Comparison of ENCODE assay signal across 18 cellular contexts in genomic region chr22:44392446-44392921, GRCh38.
DNase-seq lines count a peak whose midpoint lies in the region; ATAC-seq and TF ChIP-seq lines count a peak whose summit lies in the region.
"Had no signal": no experiment of that assay in that cellular context is flagged by ENCODE, and none has a peak within 500 bp of the region (broad histone marks: within the 10 kb centered on the region; RNA-seq: fewer than 3 reads in every experiment).

No MANE protein-coding gene starts in this region.

- intact Hi-C loops in posterior vena cava (cut with DNase I), result no loop called here

- no peak overlapping the region for H3K4me2 ChIP-seq in GM23338

- H3K4me3 ChIP-seq in epithelial cell of esophagus (ENCODE audit: low read length) (no peak overlapping the region), GM23338 (no peak overlapping the region)
- H3K4me3 ChIP-seq: adrenal gland, MG63 had no signal

- no peaks in the 10 kb centered on the region for H3K36me3 Mint-ChIP-seq in GM23338 (ENCODE audit: low read depth)
- H3K36me3 Mint-ChIP-seq: naive B cell had no signal

- no peaks in the 10 kb centered on the region for H4K20me1 ChIP-seq in GM23338 (replicated peaks; ENCODE audit: insufficient read depth)

- H3K9me3 Mint-ChIP-seq in GM23338, result no peaks in the 10 kb centered on the region; the same call in 2 of the 3 replicates
- H3K9me3 Mint-ChIP-seq: activated CD4-positive, alpha-beta memory T cell treated with anti-CD3 and anti-CD28 coated beads, Interleukin-2, amount 10 ng/mL, durations not matched to agents 7 days and 5 days; activated T-cell treated with anti-CD3 and anti-CD28 coated beads, Interleukin-2, amount 50 U/mL, for 72 hours; HFFc6; naive B cell had no signal

- H3K27ac ChIP-seq in GM23338 (ENCODE audit: low read depth), result no peak overlapping the region
- H3K27ac ChIP-seq: adrenal gland had no signal

- H3K27me3 ChIP-seq in GM23338 (ENCODE audit: insufficient read depth), result no peaks in the 10 kb centered on the region
- H3K27me3 ChIP-seq: adrenal gland, MG63 had no signal

- H3K9me2 ChIP-seq in GM23338 (ENCODE audit: insufficient read depth), result no peaks in the 10 kb centered on the region

- peaks cover 6% of the 10 kb centered on the region for H3K27me3 Mint-ChIP-seq in GM23338 (ENCODE audit: insufficient read depth, low read depth, poor library complexity)
- H3K27me3 Mint-ChIP-seq: activated CD4-positive, alpha-beta memory T cell treated with anti-CD3 and anti-CD28 coated beads, Interleukin-2, amount 10 ng/mL, durations not matched to agents 7 days and 5 days had no signal

- H3K36me3 ChIP-seq in GM23338 (ENCODE audit: insufficient read depth), result no peaks in the 10 kb centered on the region
- H3K36me3 ChIP-seq: adrenal gland, MG63 had no signal

- in situ Hi-C loops in Caki2 (cut with HindIII; ENCODE audit: low pct_unique_long_range_greater_than_20kb, low sequenced_read_pairs), result no loop called here

- no peaks in the 10 kb centered on the region for H3K4me1 ChIP-seq in GM23338 (ENCODE audit: insufficient read depth)
- H3K4me1 ChIP-seq: adrenal gland had no signal

- no peak overlapping the region for H3K4me3 Mint-ChIP-seq in GM23338
- H3K4me3 Mint-ChIP-seq: activated CD4-positive, alpha-beta memory T cell treated with anti-CD3 and anti-CD28 coated beads, Interleukin-2, amount 10 ng/mL, durations not matched to agents 7 days and 5 days; activated T-cell treated with anti-CD3 and anti-CD28 coated beads, Interleukin-2, amount 50 U/mL, for 72 hours; HFFc6; naive B cell had no signal

- DNase-seq in Caki2 (ENCODE audit: low read depth), result peak; percentile 38
- DNase-seq in NCI-H69 (lab: John Stamatoyannopoulos, UW), result peak; percentile 51
- peak; percentile 96 for DNase-seq in epithelial cell of esophagus (ENCODE audit: low read depth)
- DNase-seq in posterior vena cava (ENCODE audit: low spot score), result peak; percentile 44
- no peak for DNase-seq in NCI-H2171 (lab: John Stamatoyannopoulos, UW)
- DNase-seq in GM23338 (ENCODE audit: low spot score), result no peak
- DNase-seq: activated CD4-positive, alpha-beta memory T cell treated with anti-CD3 and anti-CD28 coated beads, Interleukin-2, amount 10 ng/mL, durations not matched to agents 7 days and 5 days; activated T-cell treated with anti-CD3 and anti-CD28 coated beads, Interleukin-2, amount 50 U/mL, for 72 hours; cerebellar nuclear complex; foreskin melanocyte; GF-D8; HFFc6; MG63; naive B cell; NCI-H2029 treated with DMSO at 0.1 percent for 48 hours; NCI-H524 treated with DMSO at 0.1 percent for 48 hours had no signal

- no peak overlapping the region for H2AFZ ChIP-seq in GM23338

- no peak overlapping the region for H3K27ac Mint-ChIP-seq in GM23338
- H3K27ac Mint-ChIP-seq: activated CD4-positive, alpha-beta memory T cell treated with anti-CD3 and anti-CD28 coated beads, Interleukin-2, amount 10 ng/mL, durations not matched to agents 7 days and 5 days; activated T-cell treated with anti-CD3 and anti-CD28 coated beads, Interleukin-2, amount 50 U/mL, for 72 hours; HFFc6; naive B cell had no signal

- no peaks in the 10 kb centered on the region for H3F3A ChIP-seq in GM23338 (replicated peaks; ENCODE audit: low read depth)

- no peaks in the 10 kb centered on the region for H3K79me2 ChIP-seq in GM23338 (replicated peaks; ENCODE audit: insufficient read depth)

- ATAC-seq in GM19351 (IDR thresholded peaks at IDR 0.05; ENCODE audit: unreplicated experiment) (no peak), GM23338 (no peak)
- ATAC-seq: activated T-cell treated with anti-CD3 and anti-CD28 coated beads, Interleukin-2, amount 50 U/mL, for 72 hours had no signal

- TF ChIP-seq CTCF in epithelial cell of esophagus (IDR thresholded peaks at IDR 0.05; ENCODE audit: insufficient read depth, low read depth, low read length, missing control alignments) (no peak), GM23338 (conservative IDR thresholded peaks at IDR 0.05; ENCODE audit: low read depth in 2 of 2) (no peak)

- peaks cover 8% of the 10 kb centered on the region for H3K4me1 Mint-ChIP-seq in GM23338
- H3K4me1 Mint-ChIP-seq: activated CD4-positive, alpha-beta memory T cell treated with anti-CD3 and anti-CD28 coated beads, Interleukin-2, amount 10 ng/mL, durations not matched to agents 7 days and 5 days; naive B cell had no signal

TF ChIP-seq in GM23338, 12 proteins besides CTCF, POLR2A, EP300 and RAD21 (continues in another document):
- TF ChIP-seq REST (IDR thresholded peaks at IDR 0.05; ENCODE audit: unreplicated experiment) (no peak), ZNF331 (CRISPR knock-in tag; IDR thresholded peaks at IDR 0.05; ENCODE audit: low read depth) (no peak), EZH2 (IDR thresholded peaks at IDR 0.05; ENCODE audit: low read depth, unreplicated experiment) (no peak), EZH2phosphoT487 (IDR thresholded peaks at IDR 0.05; ENCODE audit: unreplicated experiment) (no peak), ZNF114 (CRISPR knock-in tag; IDR thresholded peaks at IDR 0.05) (no peak), CREB1 (CRISPR knock-in tag; IDR thresholded peaks at IDR 0.05; ENCODE audit: low read depth) (no peak), POLR2AphosphoS5 (IDR thresholded peaks at IDR 0.05; ENCODE audit: low read depth) (no peak)

Comparison
In these comparisons a context has a peak if more than half of its experiments do, and no peak if none do; other contexts are left out.
1. DNase-seq: peak in Caki2 (single experiment), NCI-H69 (single experiment), epithelial cell of esophagus (single experiment) and posterior vena cava (single experiment); none in NCI-H2171 (single experiment) and GM23338 (single experiment).